Comparison of ENCODE assay signal across 8 cellular contexts in the genomic region with DNA sequence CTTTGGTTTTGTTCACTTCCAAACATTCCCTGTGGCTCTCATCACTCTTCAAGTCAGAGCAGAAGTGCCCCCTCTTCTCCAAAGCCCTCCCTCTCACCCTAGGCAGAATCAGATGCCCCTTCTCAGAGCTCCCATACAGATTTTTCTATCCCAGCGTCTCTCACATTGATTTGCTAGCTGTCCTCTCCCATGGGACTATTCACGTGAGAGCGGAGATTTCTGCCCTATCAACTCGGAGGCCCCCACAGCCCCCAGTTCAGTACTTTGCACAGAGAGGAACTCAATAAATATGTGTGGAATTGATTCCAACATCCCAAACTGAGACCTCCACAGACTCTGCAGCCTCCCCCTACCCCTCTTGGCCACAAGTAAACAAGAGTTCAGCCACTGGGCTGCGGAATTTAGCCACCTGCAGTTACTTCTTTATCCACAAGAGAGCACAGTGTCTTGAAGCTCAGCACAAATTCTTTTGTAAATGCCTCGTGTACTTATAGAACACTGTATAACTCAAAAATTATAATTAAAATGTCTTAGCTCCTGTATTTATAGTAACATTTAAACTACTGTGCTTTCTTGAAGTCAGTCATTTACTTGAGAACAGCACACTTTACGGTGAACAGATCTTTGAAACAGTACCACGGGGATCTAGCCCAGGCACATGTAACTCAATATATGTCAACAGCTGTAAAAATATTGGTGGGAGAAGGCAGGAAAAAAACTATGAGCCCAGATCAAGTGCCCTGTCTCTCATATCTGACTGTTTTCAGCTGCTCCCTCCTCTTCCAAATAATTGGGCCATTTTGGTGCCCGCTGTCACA.
DNase-seq lines count a peak whose midpoint lies in the region; TF ChIP-seq lines count a peak whose summit lies in the region.

No MANE protein-coding gene starts in this region.

- DNase-seq in DMS153 (lab: John Stamatoyannopoulos, UW) (peak; percentile 7), DMS153 treated with DMSO at 0.1 percent for 48 hours (lab: John Stamatoyannopoulos, UW; ENCODE audit: unreplicated experiment) (no peak), NOMO-1 treated with DMSO at 0.1 percent for 48 hours (lab: John Stamatoyannopoulos, UW; ENCODE audit: unreplicated experiment) (peak; percentile 32), fibroblast of the aortic adventitia (ENCODE audit: low read depth) (peak; percentile 58), smooth muscle cell (lab: John Stamatoyannopoulos, UW; ENCODE audit: unreplicated experiment) (no peak), GM10266 (ENCODE audit: extremely low spot score) (no peak)
- no peak for DNase-seq in activated naive CD4-positive, alpha-beta T cell treated with Interleukin-2 at 50 U/mL for 16 hours
- no peak for DNase-seq in activated T-cell treated with anti-CD3 and anti-CD28 coated beads, Interleukin-2, amount 50 U/mL, for 48 hours

- H2AFZ ChIP-seq in smooth muscle cell (ENCODE audit: low read depth), result no peak overlapping the region

- 56% methylated on average over 9 of the region's 9 CpGs for WGBS in smooth muscle cell (ENCODE audit: low lambda C conversion rate)

- no peaks in the 10 kb centered on the region for H3K79me2 ChIP-seq in smooth muscle cell (ENCODE audit: low read depth)

- no peaks in the 10 kb centered on the region for H3F3A ChIP-seq in smooth muscle cell (ENCODE audit: low read depth)

- H3K27me3 ChIP-seq in smooth muscle cell (ENCODE audit: low read depth), result no peaks in the 10 kb centered on the region

- H4K20me1 ChIP-seq in smooth muscle cell (ENCODE audit: low read depth), result peaks cover 14% of the 10 kb centered on the region

- H3K4me1 ChIP-seq in smooth muscle cell (ENCODE audit: low read depth), result peaks cover 15% of the 10 kb centered on the region

- H3K9me3 ChIP-seq in smooth muscle cell (replicated peaks; ENCODE audit: low read depth), result no peaks in the 10 kb centered on the region

- H3K4me2 ChIP-seq in smooth muscle cell, result peak overlapping the region; percentile 75

- H3K9ac ChIP-seq in smooth muscle cell (ENCODE audit: low read depth), result no peak overlapping the region

- TF ChIP-seq CTCF in fibroblast of the aortic adventitia (IDR thresholded peaks at IDR 0.05; ENCODE audit: insufficient read depth, low read length) (peak; percentile 59), smooth muscle cell (IDR thresholded peaks at IDR 0.05; ENCODE audit: borderline replicate concordance, insufficient read depth, poor library complexity, severe bottlenecking) (peak; percentile 60), GM10266 (IDR thresholded peaks at IDR 0.05; ENCODE audit: control insufficient read depth, insufficient read depth, low read depth, missing control alignments) (no peak)

- no peaks in the 10 kb centered on the region for H3K36me3 ChIP-seq in smooth muscle cell (ENCODE audit: low read depth)

- H3K4me3 ChIP-seq in fibroblast of the aortic adventitia (ENCODE audit: low read depth, low read length) (no peak overlapping the region), smooth muscle cell (peak overlapping the region; percentile 21)

- no peak overlapping the region for H3K27ac ChIP-seq in smooth muscle cell (ENCODE audit: low read depth)

Comparison
In these comparisons a context has a peak if more than half of its experiments do, and no peak if none do; other contexts are left out.
1. DNase-seq: peak in DMS153 (single experiment), NOMO-1 treated with DMSO at 0.1 percent for 48 hours (single experiment) and fibroblast of the aortic adventitia (single experiment); none in DMS153 treated with DMSO at 0.1 percent for 48 hours (single experiment), smooth muscle cell (single experiment), GM10266 (single experiment), activated naive CD4-positive, alpha-beta T cell treated with Interleukin-2 at 50 U/mL for 16 hours (single experiment) and activated T-cell treated with anti-CD3 and anti-CD28 coated beads, Interleukin-2, amount 50 U/mL, for 48 hours (0 of 2).